Comparison of ENCODE assay signal across 30 cellular contexts in the genomic region with DNA sequence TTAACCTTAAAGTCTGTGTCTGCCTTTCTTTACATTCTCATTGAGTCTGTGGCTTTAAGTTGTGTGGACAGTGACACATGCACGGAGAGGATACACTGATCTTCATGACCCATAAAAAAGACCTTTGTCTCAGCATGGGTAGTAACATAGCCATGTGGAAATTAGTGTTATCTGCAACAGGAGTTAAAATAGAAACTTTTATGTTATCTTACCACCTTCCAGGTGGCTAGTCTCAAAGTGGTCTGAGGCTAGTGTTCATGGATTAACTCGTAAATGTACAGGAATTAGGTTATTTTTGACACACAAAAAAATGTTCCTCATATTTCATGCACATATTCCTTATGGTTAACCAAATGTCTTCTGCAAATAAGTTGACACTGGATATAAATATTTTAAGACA.
"Had no signal": no experiment of that assay in that cellular context is flagged by ENCODE, and none has a peak within 500 bp of the region (broad histone marks: within the 10 kb centered on the region; RNA-seq: fewer than 3 reads in every experiment).

No MANE protein-coding gene starts in this region.

- H2AFZ ChIP-seq: parathyroid adenoma had no signal

- H3K4me3 Mint-ChIP-seq: naive thymus-derived CD8-positive, alpha-beta T cell; natural killer cell treated with Interleukin-12 subunit alpha and Interleukin-12 subunit beta and Interleukin-15 and Interleukin-18, amount 100 ng/mL, for 72 hours; nephron progenitor cell; neural crest cell; stimulated activated effector memory CD8-positive, alpha-beta T cell treated with anti-CD3 and anti-CD28 coated beads, Interleukin-12 subunit alpha, Interleukin-12 subunit beta, amount 100 ng/mL, for 72 hours; stimulated activated naive B cell treated with anti-CD40 and anti-IgM and Interleukin-4, amounts not matched to agents 10 μg/mL and 1 μg/mL and 100 μg/mL, for 72 hours; stimulated activated naive CD8-positive, alpha-beta T cell treated with anti-CD3 and anti-CD28 coated beads, Interleukin-15, Interleukin-2, amounts not matched to agents 100 ng/mL and 50 ng/mL, for 24 hours; type B pancreatic cell had no signal

- DNase-seq: naive thymus-derived CD8-positive, alpha-beta T cell; nephron progenitor cell; nucleus accumbens; ovary; posterior cingulate gyrus; psoas muscle; right cardiac atrium; right lobe of liver; sigmoid colon; small intestine; stimulated activated CD4-positive, alpha-beta T cell treated with anti-CD3 and anti-CD28 coated beads, Interleukin-15, amount 100 ng/mL, for 24 hours; stimulated activated CD4-positive, alpha-beta T cell treated with anti-CD3 and anti-CD28 coated beads, Interleukin-2, amount 100 ng/mL, for 24 hours; stimulated activated CD4-positive, alpha-beta T cell treated with anti-CD3 and anti-CD28 coated beads, Interleukin-2, amount 100 ng/mL, for 48 hours; stimulated activated CD4-positive, alpha-beta T cell treated with anti-CD3 and anti-CD28 coated beads, Interleukin-4, amount 100 ng/mL, for 24 hours; stimulated activated naive B cell treated with anti-CD40 and anti-IgM and Interleukin-4, amounts not matched to agents 10 μg/mL and 1 μg/mL and 100 μg/mL, for 72 hours; stimulated activated naive CD4-positive, alpha-beta T cell treated with Interleukin-2 at 50 U/mL for 16 hours; stomach; thyroid gland; upper lobe of right lung; uterus had no signal

- H3K36me3 ChIP-seq: neutrophil, ovary, right lobe of liver, sigmoid colon, stomach, thoracic aorta, thyroid gland, tibial nerve, upper lobe of right lung, uterus had no signal

- H3K27ac ChIP-seq: neutrophil, ovary, parathyroid adenoma, psoas muscle, right lobe of liver, sigmoid colon, stomach, thoracic aorta, thyroid gland, tibial nerve, upper lobe of right lung, uterus had no signal

- H3K27me3 ChIP-seq: neutrophil, ovary, right lobe of liver, sigmoid colon, stomach, thyroid gland, tibial nerve, upper lobe of right lung, uterus had no signal

- H3K4me1 ChIP-seq: parathyroid adenoma, psoas muscle, right lobe of liver, sigmoid colon, stomach, thyroid gland, tibial nerve, upper lobe of right lung, uterus had no signal

- ATAC-seq: naive thymus-derived CD8-positive, alpha-beta T cell; natural killer cell treated with Interleukin-12 subunit alpha and Interleukin-12 subunit beta and Interleukin-15 and Interleukin-18, amount 100 ng/mL, for 72 hours; psoas muscle; right cardiac atrium; right lobe of liver; stimulated activated effector memory CD8-positive, alpha-beta T cell treated with anti-CD3 and anti-CD28 coated beads, Interleukin-12 subunit alpha, Interleukin-12 subunit beta, amount 100 ng/mL, for 72 hours; stimulated activated naive B cell treated with anti-CD40 and anti-IgM and Interleukin-4, amounts not matched to agents 10 μg/mL and 1 μg/mL and 100 μg/mL, for 72 hours; upper lobe of right lung had no signal

- H3K79me2 ChIP-seq: parathyroid adenoma had no signal

- H3K4me1 Mint-ChIP-seq: stimulated activated effector memory CD8-positive, alpha-beta T cell treated with anti-CD3 and anti-CD28 coated beads, Interleukin-12 subunit alpha, Interleukin-12 subunit beta, amount 100 ng/mL, for 72 hours; stimulated activated naive B cell treated with anti-CD40 and anti-IgM and Interleukin-4, amounts not matched to agents 10 μg/mL and 1 μg/mL and 100 μg/mL, for 72 hours had no signal

- H3K9me3 Mint-ChIP-seq: nephron progenitor cell; neural crest cell; stimulated activated naive B cell treated with anti-CD40 and anti-IgM and Interleukin-4, amounts not matched to agents 10 μg/mL and 1 μg/mL and 100 μg/mL, for 72 hours; type B pancreatic cell had no signal

- H3K9ac ChIP-seq: parathyroid adenoma had no signal

- H3K9me3 ChIP-seq: neutrophil, ovary, psoas muscle, right lobe of liver, sigmoid colon, stomach, thoracic aorta, thyroid gland, tibial nerve, upper lobe of right lung, uterus had no signal

- H3K27ac Mint-ChIP-seq: naive thymus-derived CD8-positive, alpha-beta T cell; natural killer cell treated with Interleukin-12 subunit alpha and Interleukin-12 subunit beta and Interleukin-15 and Interleukin-18, amount 100 ng/mL, for 72 hours; nephron progenitor cell; progenitor cell of endocrine pancreas; stimulated activated effector memory CD8-positive, alpha-beta T cell treated with anti-CD3 and anti-CD28 coated beads, Interleukin-12 subunit alpha, Interleukin-12 subunit beta, amount 100 ng/mL, for 72 hours; stimulated activated naive B cell treated with anti-CD40 and anti-IgM and Interleukin-4, amounts not matched to agents 10 μg/mL and 1 μg/mL and 100 μg/mL, for 72 hours; stimulated activated naive CD8-positive, alpha-beta T cell treated with anti-CD3 and anti-CD28 coated beads, Interleukin-15, Interleukin-2, amounts not matched to agents 100 ng/mL and 50 ng/mL, for 24 hours; type B pancreatic cell had no signal

- H3K36me3 Mint-ChIP-seq: naive thymus-derived CD8-positive, alpha-beta T cell; natural killer cell treated with Interleukin-12 subunit alpha and Interleukin-12 subunit beta and Interleukin-15 and Interleukin-18, amount 100 ng/mL, for 72 hours; stimulated activated effector memory CD8-positive, alpha-beta T cell treated with anti-CD3 and anti-CD28 coated beads, Interleukin-12 subunit alpha, Interleukin-12 subunit beta, amount 100 ng/mL, for 72 hours; stimulated activated naive B cell treated with anti-CD40 and anti-IgM and Interleukin-4, amounts not matched to agents 10 μg/mL and 1 μg/mL and 100 μg/mL, for 72 hours; type B pancreatic cell had no signal

- H3K27me3 Mint-ChIP-seq: naive thymus-derived CD8-positive, alpha-beta T cell; natural killer cell treated with Interleukin-12 subunit alpha and Interleukin-12 subunit beta and Interleukin-15 and Interleukin-18, amount 100 ng/mL, for 72 hours; progenitor cell of endocrine pancreas; stimulated activated naive B cell treated with anti-CD40 and anti-IgM and Interleukin-4, amounts not matched to agents 10 μg/mL and 1 μg/mL and 100 μg/mL, for 72 hours; stimulated activated naive CD8-positive, alpha-beta T cell treated with anti-CD3 and anti-CD28 coated beads, Interleukin-15, Interleukin-2, amounts not matched to agents 100 ng/mL and 50 ng/mL, for 24 hours had no signal

- H3K4me3 ChIP-seq: ovary, psoas muscle, right lobe of liver, sigmoid colon, stomach, thoracic aorta, thyroid gland, tibial nerve, upper lobe of right lung, uterus had no signal
